In genomic region chr3:112401617-112402016, GRCh38 we compare ENCODE assay signal across 25 cellular contexts.
"Had no signal": no experiment of that assay in that cellular context is flagged by ENCODE, and none has a peak within 500 bp of the region (broad histone marks: within the 10 kb centered on the region; RNA-seq: fewer than 3 reads in every experiment).

No MANE protein-coding gene starts in this region.

- ATAC-seq: activated CD4-positive, CD25-positive, alpha-beta regulatory T cell treated with anti-CD3 and anti-CD28 coated beads, Interleukin-2, amount 50 U/mL, for 24 hours; activated CD8-positive, alpha-beta T cell treated with anti-CD3 and anti-CD28 coated beads for 36 hours; gastrocnemius medialis; natural killer cell; psoas muscle; stimulated activated naive B cell treated with anti-CD40 and anti-IgM and Interleukin-4, amounts not matched to agents 10 μg/mL and 1 μg/mL and 100 μg/mL, for 72 hours had no signal

- H3K27me3 ChIP-seq: gastrocnemius medialis, neural progenitor cell, right atrium auricular region, stomach, suprapubic skin, tibial nerve had no signal

- H3K9me3 Mint-ChIP-seq: activated CD4-positive, alpha-beta T cell treated with anti-CD3 and anti-CD28 coated beads, Interleukin-2, amount 10 ng/mL, durations not matched to agents 7 days and 5 days; activated CD8-positive, alpha-beta T cell treated with anti-CD3 and anti-CD28 coated beads for 36 hours; activated naive CD4-positive, alpha-beta T cell treated with anti-CD3 and anti-CD28 coated beads, Interleukin-2, amount 50 U/mL, for 24 hours; activated T-helper 2 cell treated with anti-CD3 and anti-CD28 coated beads, Interferon-gamma antibody, Interleukin-2, Interleukin-4, amounts not matched to agents 10 μg/mL and 5 μg/mL and 100 μg/mL, durations not matched to agents 14 hours and 24 hours and 36 hours; central memory CD8-positive, alpha-beta T cell; dendritic cell treated with granulocyte-macrophage colony-stimulating factor and Interleukin-4, amounts not matched to agents 40 ng/mL and 50 ng/mL, for 4 days; immature natural killer cell; memory B cell; natural killer cell; neural progenitor cell; stimulated activated naive B cell treated with anti-CD40 and anti-IgM and Interleukin-4, amounts not matched to agents 10 μg/mL and 1 μg/mL and 100 μg/mL, for 72 hours had no signal

- H3K27me3 Mint-ChIP-seq: activated CD4-positive, alpha-beta T cell treated with anti-CD3 and anti-CD28 coated beads, Interleukin-2, amount 10 ng/mL, durations not matched to agents 7 days and 5 days; activated CD8-positive, alpha-beta T cell treated with anti-CD3 and anti-CD28 coated beads for 36 hours; activated naive CD4-positive, alpha-beta T cell treated with anti-CD3 and anti-CD28 coated beads, Interleukin-2, amount 50 U/mL, for 24 hours; central memory CD8-positive, alpha-beta T cell; dendritic cell treated with granulocyte-macrophage colony-stimulating factor and Interleukin-4, amounts not matched to agents 40 ng/mL and 50 ng/mL, for 4 days; memory B cell; stimulated activated naive B cell treated with anti-CD40 and anti-IgM and Interleukin-4, amounts not matched to agents 10 μg/mL and 1 μg/mL and 100 μg/mL, for 72 hours had no signal

- H3K4me1 ChIP-seq: gastrocnemius medialis, parathyroid adenoma, psoas muscle, right atrium auricular region, stomach, tibial nerve had no signal

- H3K4me3 Mint-ChIP-seq: activated CD4-positive, alpha-beta T cell treated with anti-CD3 and anti-CD28 coated beads, Interleukin-2, amount 10 ng/mL, durations not matched to agents 7 days and 5 days; activated CD8-positive, alpha-beta T cell treated with anti-CD3 and anti-CD28 coated beads for 36 hours; activated naive CD4-positive, alpha-beta T cell treated with anti-CD3 and anti-CD28 coated beads, Interleukin-2, amount 50 U/mL, for 24 hours; central memory CD8-positive, alpha-beta T cell; dendritic cell treated with granulocyte-macrophage colony-stimulating factor and Interleukin-4, amounts not matched to agents 40 ng/mL and 50 ng/mL, for 4 days; immature natural killer cell; memory B cell; natural killer cell; neural progenitor cell; stimulated activated naive B cell treated with anti-CD40 and anti-IgM and Interleukin-4, amounts not matched to agents 10 μg/mL and 1 μg/mL and 100 μg/mL, for 72 hours had no signal

- H3K9me3 ChIP-seq: gastrocnemius medialis, psoas muscle, right atrium auricular region, stomach, suprapubic skin, tibial nerve had no signal

- H3K4me1 Mint-ChIP-seq: central memory CD8-positive, alpha-beta T cell; memory B cell; natural killer cell had no signal

- H3K4me3 ChIP-seq: gastrocnemius medialis, neural progenitor cell, psoas muscle, right atrium auricular region, smooth muscle cell, stomach, suprapubic skin, tibial nerve had no signal

- DNase-seq: activated CD4-positive, alpha-beta T cell treated with anti-CD3 and anti-CD28 coated beads, Interleukin-2, amount 10 ng/mL, durations not matched to agents 7 days and 5 days; activated CD8-positive, alpha-beta T cell treated with anti-CD3 and anti-CD28 coated beads for 36 hours; activated T-cell treated with anti-CD3 and anti-CD28 coated beads, Interleukin-2, amount 50 U/mL, for 48 hours; gastrocnemius medialis; glutamatergic neuron; immature natural killer cell; kidney; natural killer cell; occipital lobe; psoas muscle; stimulated activated CD4-positive, alpha-beta T cell treated with anti-CD3 and anti-CD28 coated beads, Interleukin-1b, Interleukin-23, amount 100 ng/mL, for 48 hours; stimulated activated naive B cell treated with anti-CD40 and anti-IgM and Interleukin-4, amounts not matched to agents 10 μg/mL and 1 μg/mL and 100 μg/mL, for 72 hours; stomach had no signal

- H3K36me3 Mint-ChIP-seq: activated naive CD4-positive, alpha-beta T cell treated with anti-CD3 and anti-CD28 coated beads, Interleukin-2, amount 50 U/mL, for 24 hours; immature natural killer cell; memory B cell; natural killer cell; neural progenitor cell had no signal

- H3K27ac Mint-ChIP-seq: activated CD4-positive, alpha-beta T cell treated with anti-CD3 and anti-CD28 coated beads, Interleukin-2, amount 10 ng/mL, durations not matched to agents 7 days and 5 days; activated CD8-positive, alpha-beta T cell treated with anti-CD3 and anti-CD28 coated beads for 36 hours; activated naive CD4-positive, alpha-beta T cell treated with anti-CD3 and anti-CD28 coated beads, Interleukin-2, amount 50 U/mL, for 24 hours; activated T-helper 2 cell treated with anti-CD3 and anti-CD28 coated beads, Interferon-gamma antibody, Interleukin-2, Interleukin-4, amounts not matched to agents 10 μg/mL and 5 μg/mL and 100 μg/mL, durations not matched to agents 14 hours and 24 hours and 36 hours; dendritic cell treated with granulocyte-macrophage colony-stimulating factor and Interleukin-4, amounts not matched to agents 40 ng/mL and 50 ng/mL, for 4 days; immature natural killer cell; memory B cell; natural killer cell; neural progenitor cell; stimulated activated naive B cell treated with anti-CD40 and anti-IgM and Interleukin-4, amounts not matched to agents 10 μg/mL and 1 μg/mL and 100 μg/mL, for 72 hours had no signal

- H3K27ac ChIP-seq: gastrocnemius medialis, neural progenitor cell, parathyroid adenoma, psoas muscle, right atrium auricular region, stomach, suprapubic skin, tibial nerve had no signal

- H3K36me3 ChIP-seq: gastrocnemius medialis, neural progenitor cell, right atrium auricular region, stomach, suprapubic skin, tibial nerve had no signal
